Comparison of ENCODE assay signal across 9 cellular contexts in genomic region chr14:36271939-36272907, GRCh38. TPM values are rescaled to one million over a fixed set of nuclear protein-coding genes. Genes with fewer than 3 reads are reported as not detected.
DNase-seq lines count a peak whose midpoint lies in the region; ATAC-seq and TF ChIP-seq lines count a peak whose summit lies in the region.
"Had no signal": no experiment of that assay in that cellular context is flagged by ENCODE, and none has a peak within 500 bp of the region (broad histone marks: within the 10 kb centered on the region; RNA-seq: fewer than 3 reads in every experiment).

No MANE protein-coding gene starts in this region.

- H3K4me3 ChIP-seq in heart left ventricle: peak overlapping the region in 10 of 12 donors; percentile 17 to 44 (median 26)

- H3K36me3 Mint-ChIP-seq in chondrocyte (ENCODE audit: low read depth): no peaks in the 10 kb centered on the region
- H3K36me3 Mint-ChIP-seq in naive thymus-derived CD8-positive, alpha-beta T cell: no peaks in the 10 kb centered on the region

- no peaks in the 10 kb centered on the region for H3K9me3 Mint-ChIP-seq in chondrocyte (ENCODE audit: low read depth)
- H3K9me3 Mint-ChIP-seq in naive thymus-derived CD8-positive, alpha-beta T cell: peaks cover 0 to 3% (median 0%) of the 10 kb centered on the region in 9 donors

- peak in 1 of 5 donors; percentile 23 for DNase-seq in heart left ventricle
- DNase-seq in left cardiac atrium: no peak
- DNase-seq in chondrocyte (ENCODE audit: low spot score): no peak
- DNase-seq in naive thymus-derived CD8-positive, alpha-beta T cell: peak in 2 of 10 donors; percentile 2
- DNase-seq in RPMI8226: no peak
- DNase-seq in NCI-H146 (lab: John Stamatoyannopoulos, UW): no peak
- DNase-seq: DND-41 had no signal

- no peak for TF ChIP-seq CTCF in heart left ventricle (IDR thresholded peaks at IDR 0.05)
- no peak for TF ChIP-seq CTCF in chondrocyte (IDR thresholded peaks at IDR 0.05)

- WGBS in heart left ventricle, 4 donors: 3 to 42% (median 4%) methylated on average over 29 of the region's 29 CpGs

- no peak overlapping the region for H3K27ac Mint-ChIP-seq in chondrocyte (ENCODE audit: unreplicated experiment)
- H3K27ac Mint-ChIP-seq in naive thymus-derived CD8-positive, alpha-beta T cell: peak overlapping the region in 1 of 10 donors; percentile 71

- peak overlapping the region; percentile 7 for H3K4me3 Mint-ChIP-seq in chondrocyte (ENCODE audit: unreplicated experiment)
- H3K4me3 Mint-ChIP-seq in naive thymus-derived CD8-positive, alpha-beta T cell: peak overlapping the region; percentile 54 to 84 (median 76)

- H3K4me1 ChIP-seq in heart left ventricle: peaks cover 0 to 12% (median 1%) of the 10 kb centered on the region in 12 donors

- H3K9me3 ChIP-seq in heart left ventricle: no peaks in the 10 kb centered on the region

- H3K36me3 ChIP-seq in heart left ventricle: no peaks in the 10 kb centered on the region

- intact Hi-C loops in heart left ventricle (cut with DNase I) (no loop called here), left cardiac atrium (cut with DNase I) (no loop called here)

- H3K4me1 Mint-ChIP-seq in chondrocyte (ENCODE audit: low read depth): peaks cover 4% of the 10 kb centered on the region
- peaks cover 7 to 18% (median 11%) of the 10 kb centered on the region in 4 donors for H3K4me1 Mint-ChIP-seq in naive thymus-derived CD8-positive, alpha-beta T cell

- H3K27me3 Mint-ChIP-seq in chondrocyte (ENCODE audit: low read depth): peaks cover 64% of the 10 kb centered on the region
- peaks cover 28 to 63% (median 43%) of the 10 kb centered on the region in 5 donors for H3K27me3 Mint-ChIP-seq in naive thymus-derived CD8-positive, alpha-beta T cell

- ATAC-seq in heart left ventricle (no peak), left cardiac atrium (no peak), GM18873 (IDR thresholded peaks at IDR 0.05; ENCODE audit: low FRiP score, unreplicated experiment) (no peak), GM18909 (IDR thresholded peaks at IDR 0.05; ENCODE audit: poor library complexity, unreplicated experiment) (no peak)
- ATAC-seq in naive thymus-derived CD8-positive, alpha-beta T cell: peak in 1 of 2 donors; percentile 62

- POLR2A ChIA-PET in naive thymus-derived CD8-positive, alpha-beta T cell (lab: Charles Lee): no interaction called here

- no peak overlapping the region for H3K27ac ChIP-seq in heart left ventricle

- TF ChIP-seq POLR2A in heart left ventricle (IDR thresholded peaks at IDR 0.05): no peak

- peaks cover 2 to 76% (median 32%) of the 10 kb centered on the region in 9 donors for H3K27me3 ChIP-seq in heart left ventricle

RNA-seq across cellular contexts. Expression of gene MBIP, which starts 48.2 kb away (rescaled TPM):
- total RNA-seq in heart left ventricle: 10 to 100 TPM in 4 of 9 donors, 1 to 10 TPM in 5; 4.8 to 17.1 (median 9.1) TPM
- polyA plus RNA-seq in heart left ventricle: 10 to 100 TPM in 1 of 2 donors, 1 to 10 TPM in 1; 5.2 to 10.2 TPM
- 10 to 100 TPM; 12.6 to 13.2 TPM for total RNA-seq in left cardiac atrium
- total RNA-seq in chondrocyte: 19.4 to 23.0 TPM (median 21.9 TPM) in 3 replicates
- total RNA-seq in naive thymus-derived CD8-positive, alpha-beta T cell: 10 to 100 TPM; 24.7 to 24.9 TPM
- 10 to 100 TPM; 11.3 to 19.5 (median 18.6) TPM for polyA plus RNA-seq in naive thymus-derived CD8-positive, alpha-beta T cell
